8 cellular contexts compared by ENCODE assay signal in genomic region chrX:119565110-119565663, GRCh38. TPM values are rescaled to one million over a fixed set of nuclear protein-coding genes. Genes with fewer than 3 reads are reported as not detected.
DNase-seq lines count a peak whose midpoint lies in the region; ATAC-seq and TF ChIP-seq lines count a peak whose summit lies in the region.

Gene STEEP1, minus strand, starts transcription at chrX:119565409. Its CDS starts 54 bp downstream, at chrX:119565355.

- ATAC-seq in HG03460 (IDR thresholded peaks at IDR 0.05; ENCODE audit: unreplicated experiment), result peak; percentile 99

- no peaks in the 10 kb centered on the region for H3K36me3 ChIP-seq in colonic mucosa

- intact Hi-C loops in colonic mucosa (cut with DNase I), result no loop called here

- no peaks in the 10 kb centered on the region for H3K9me3 ChIP-seq in colonic mucosa

- H3K4me1 ChIP-seq in colonic mucosa, result no peaks in the 10 kb centered on the region

- peak within 1 kb of the TSS; percentile 44 for H3K4me3 ChIP-seq in colonic mucosa

- no peaks in the 10 kb centered on the region for H3K27me3 ChIP-seq in colonic mucosa

- no peak for TF ChIP-seq CTCF in colonic mucosa (IDR thresholded peaks at IDR 0.05)

- no peak within 1 kb of the TSS for H3K27ac ChIP-seq in colonic mucosa

- H3K9ac ChIP-seq in colonic mucosa (ENCODE audit: low read depth in 2 of 2, low read length in 2 of 2), result peak within 1 kb of the TSS; percentile 56 to 67

- DNase-seq in AML-193 (lab: John Stamatoyannopoulos, UW), result peak; percentile 78 to 86
- DNase-seq in GM19238 (ENCODE audit: insufficient read length, low spot score), result peak; percentile 69
- peak; percentile 92 to 94 for DNase-seq in NCI-H526 (lab: John Stamatoyannopoulos, UW)
- peak; percentile 81 to 85 for DNase-seq in activated CD4-positive, alpha-beta T cell treated with anti-CD3 and anti-CD28 coated beads for 4 hours
- peak; percentile 93 for DNase-seq in colonic mucosa
- peak; percentile 88 for DNase-seq in kidney tubule cell (ENCODE audit: low spot score)
- DNase-seq in stimulated activated CD4-positive, alpha-beta T cell treated with anti-CD3 and anti-CD28 coated beads, Interleukin-1b, Interleukin-23, amount 100 ng/mL, for 24 hours (ENCODE audit: low read depth in 4 of 4, low spot score in 1 of 4), result peak; percentile 65 to 80 (median 74)

RNA-seq across cellular contexts. Expression of gene STEEP1, which starts in this region (rescaled TPM):
- 10 to 100 TPM; 18.8 to 19.2 TPM for total RNA-seq in colonic mucosa
